1 cellular context compared by ENCODE assay signal in the genomic region with DNA sequence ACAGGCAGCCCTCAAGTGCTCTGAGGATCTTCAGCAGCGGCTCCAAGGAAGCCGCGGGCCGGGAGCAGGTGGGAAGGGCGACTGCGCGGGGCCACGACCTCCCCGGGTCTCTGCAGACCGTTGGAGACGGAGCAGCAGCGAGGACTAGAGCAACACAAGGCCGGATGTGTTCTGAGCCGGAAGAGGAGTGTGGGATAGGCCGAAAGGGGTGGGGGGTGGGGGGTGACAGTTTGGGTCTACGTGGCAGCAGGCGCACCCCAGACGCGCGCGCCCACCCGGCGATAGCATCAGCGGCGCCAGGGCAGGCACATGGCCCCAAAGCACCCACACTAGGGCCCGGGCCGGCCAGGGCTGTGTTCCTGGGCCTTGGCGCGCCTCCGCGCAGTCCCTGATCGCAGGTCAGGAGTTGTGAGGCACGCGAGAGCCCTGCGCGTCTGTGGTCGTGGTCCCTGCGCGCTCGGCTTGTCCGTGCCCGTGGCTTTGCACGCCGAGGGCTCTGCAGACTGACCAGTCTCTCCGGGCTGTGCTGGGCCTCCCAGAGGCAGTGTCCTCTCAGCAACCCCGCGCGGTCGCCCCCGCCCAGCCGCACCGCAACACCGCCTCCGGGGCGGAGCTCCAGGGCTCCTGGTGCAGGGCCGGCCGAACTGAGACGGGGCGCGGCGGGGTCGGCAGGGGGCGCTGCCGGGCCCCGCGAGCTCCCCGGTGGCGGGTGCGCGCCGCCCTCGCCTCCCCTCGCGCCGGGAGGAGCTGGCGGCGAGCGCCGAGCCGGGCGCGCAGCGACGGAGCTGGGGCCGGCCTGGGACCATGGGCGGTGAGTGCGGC.
TF ChIP-seq lines count a peak whose summit lies in the region.

A gene with protein sequence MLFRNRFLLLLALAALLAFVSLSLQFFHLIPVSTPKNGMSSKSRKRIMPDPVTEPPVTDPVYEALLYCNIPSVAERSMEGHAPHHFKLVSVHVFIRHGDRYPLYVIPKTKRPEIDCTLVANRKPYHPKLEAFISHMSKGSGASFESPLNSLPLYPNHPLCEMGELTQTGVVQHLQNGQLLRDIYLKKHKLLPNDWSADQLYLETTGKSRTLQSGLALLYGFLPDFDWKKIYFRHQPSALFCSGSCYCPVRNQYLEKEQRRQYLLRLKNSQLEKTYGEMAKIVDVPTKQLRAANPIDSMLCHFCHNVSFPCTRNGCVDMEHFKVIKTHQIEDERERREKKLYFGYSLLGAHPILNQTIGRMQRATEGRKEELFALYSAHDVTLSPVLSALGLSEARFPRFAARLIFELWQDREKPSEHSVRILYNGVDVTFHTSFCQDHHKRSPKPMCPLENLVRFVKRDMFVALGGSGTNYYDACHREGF (plus strand): TSS at position 725 of the 822 bp plus-strand sequence. CDS start 28,351 bp downstream, outside the sequence.

TF ChIP-seq in HepG2, 621 proteins besides CTCF, POLR2A, EP300 and RAD21 (continued from another document and continues in another):
- TF ChIP-seq, protein P1, sequence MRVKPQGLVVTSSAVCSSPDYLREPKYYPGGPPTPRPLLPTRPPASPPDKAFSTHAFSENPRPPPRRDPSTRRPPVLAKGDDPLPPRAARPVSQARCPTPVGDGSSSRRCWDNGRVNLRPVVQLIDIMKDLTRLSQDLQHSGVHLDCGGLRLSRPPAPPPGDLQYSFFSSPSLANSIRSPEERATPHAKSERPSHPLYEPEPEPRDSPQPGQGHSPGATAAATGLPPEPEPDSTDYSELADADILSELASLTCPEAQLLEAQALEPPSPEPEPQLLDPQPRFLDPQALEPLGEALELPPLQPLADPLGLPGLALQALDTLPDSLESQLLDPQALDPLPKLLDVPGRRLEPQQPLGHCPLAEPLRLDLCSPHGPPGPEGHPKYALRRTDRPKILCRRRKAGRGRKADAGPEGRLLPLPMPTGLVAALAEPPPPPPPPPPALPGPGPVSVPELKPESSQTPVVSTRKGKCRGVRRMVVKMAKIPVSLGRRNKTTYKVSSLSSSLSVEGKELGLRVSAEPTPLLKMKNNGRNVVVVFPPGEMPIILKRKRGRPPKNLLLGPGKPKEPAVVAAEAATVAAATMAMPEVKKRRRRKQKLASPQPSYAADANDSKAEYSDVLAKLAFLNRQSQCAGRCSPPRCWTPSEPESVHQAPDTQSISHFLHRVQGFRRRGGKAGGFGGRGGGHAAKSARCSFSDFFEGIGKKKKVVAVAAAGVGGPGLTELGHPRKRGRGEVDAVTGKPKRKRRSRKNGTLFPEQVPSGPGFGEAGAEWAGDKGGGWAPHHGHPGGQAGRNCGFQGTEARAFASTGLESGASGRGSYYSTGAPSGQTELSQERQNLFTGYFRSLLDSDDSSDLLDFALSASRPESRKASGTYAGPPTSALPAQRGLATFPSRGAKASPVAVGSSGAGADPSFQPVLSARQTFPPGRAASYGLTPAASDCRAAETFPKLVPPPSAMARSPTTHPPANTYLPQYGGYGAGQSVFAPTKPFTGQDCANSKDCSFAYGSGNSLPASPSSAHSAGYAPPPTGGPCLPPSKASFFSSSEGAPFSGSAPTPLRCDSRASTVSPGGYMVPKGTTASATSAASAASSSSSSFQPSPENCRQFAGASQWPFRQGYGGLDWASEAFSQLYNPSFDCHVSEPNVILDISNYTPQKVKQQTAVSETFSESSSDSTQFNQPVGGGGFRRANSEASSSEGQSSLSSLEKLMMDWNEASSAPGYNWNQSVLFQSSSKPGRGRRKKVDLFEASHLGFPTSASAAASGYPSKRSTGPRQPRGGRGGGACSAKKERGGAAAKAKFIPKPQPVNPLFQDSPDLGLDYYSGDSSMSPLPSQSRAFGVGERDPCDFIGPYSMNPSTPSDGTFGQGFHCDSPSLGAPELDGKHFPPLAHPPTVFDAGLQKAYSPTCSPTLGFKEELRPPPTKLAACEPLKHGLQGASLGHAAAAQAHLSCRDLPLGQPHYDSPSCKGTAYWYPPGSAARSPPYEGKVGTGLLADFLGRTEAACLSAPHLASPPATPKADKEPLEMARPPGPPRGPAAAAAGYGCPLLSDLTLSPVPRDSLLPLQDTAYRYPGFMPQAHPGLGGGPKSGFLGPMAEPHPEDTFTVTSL (CRISPR knock-in tag; IDR thresholded peaks at IDR 0.05; ENCODE audit: borderline replicate concordance): no peak
- peak; percentile 81 for TF ChIP-seq ZNF768 (CRISPR knock-in tag; IDR thresholded peaks at IDR 0.05)
- TF ChIP-seq SUZ12 (IDR thresholded peaks at IDR 0.05; ENCODE audit: low read depth, low read length): no peak
- TF ChIP-seq GABPB1 (CRISPR knock-in tag; IDR thresholded peaks at IDR 0.05): peak; percentile 64; the same call in 1 of the 2 replicates
- no peak for TF ChIP-seq ZBTB21 (CRISPR knock-in tag; IDR thresholded peaks at IDR 0.05)
- TF ChIP-seq, protein P2, sequence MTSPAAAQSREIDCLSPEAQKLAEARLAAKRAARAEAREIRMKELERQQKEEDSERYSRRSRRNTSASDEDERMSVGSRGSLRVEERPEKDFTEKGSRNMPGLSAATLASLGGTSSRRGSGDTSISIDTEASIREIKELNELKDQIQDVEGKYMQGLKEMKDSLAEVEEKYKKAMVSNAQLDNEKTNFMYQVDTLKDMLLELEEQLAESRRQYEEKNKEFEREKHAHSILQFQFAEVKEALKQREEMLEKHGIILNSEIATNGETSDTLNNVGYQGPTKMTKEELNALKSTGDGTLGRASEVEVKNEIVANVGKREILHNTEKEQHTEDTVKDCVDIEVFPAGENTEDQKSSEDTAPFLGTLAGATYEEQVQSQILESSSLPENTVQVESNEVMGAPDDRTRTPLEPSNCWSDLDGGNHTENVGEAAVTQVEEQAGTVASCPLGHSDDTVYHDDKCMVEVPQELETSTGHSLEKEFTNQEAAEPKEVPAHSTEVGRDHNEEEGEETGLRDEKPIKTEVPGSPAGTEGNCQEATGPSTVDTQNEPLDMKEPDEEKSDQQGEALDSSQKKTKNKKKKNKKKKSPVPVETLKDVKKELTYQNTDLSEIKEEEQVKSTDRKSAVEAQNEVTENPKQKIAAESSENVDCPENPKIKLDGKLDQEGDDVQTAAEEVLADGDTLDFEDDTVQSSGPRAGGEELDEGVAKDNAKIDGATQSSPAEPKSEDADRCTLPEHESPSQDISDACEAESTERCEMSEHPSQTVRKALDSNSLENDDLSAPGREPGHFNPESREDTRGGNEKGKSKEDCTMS (CRISPR knock-in tag; conservative IDR thresholded peaks at IDR 0.05): no peak
- TF ChIP-seq ZFAT (CRISPR knock-in tag; conservative IDR thresholded peaks at IDR 0.05): no peak
- TF ChIP-seq ZBTB7B (CRISPR knock-in tag; IDR thresholded peaks at IDR 0.05): peak; percentile 12; the same call in 1 of the 2 replicates
- peak; percentile 50; the same call in 1 of the 2 replicates for TF ChIP-seq ARNT2 (CRISPR knock-in tag; IDR thresholded peaks at IDR 0.05; ENCODE audit: low read depth)
- no peak for TF ChIP-seq ZNF44 (CRISPR knock-in tag; IDR thresholded peaks at IDR 0.05)
- TF ChIP-seq ZNF264 (CRISPR knock-in tag; IDR thresholded peaks at IDR 0.05): no peak
- TF ChIP-seq, protein P3, sequence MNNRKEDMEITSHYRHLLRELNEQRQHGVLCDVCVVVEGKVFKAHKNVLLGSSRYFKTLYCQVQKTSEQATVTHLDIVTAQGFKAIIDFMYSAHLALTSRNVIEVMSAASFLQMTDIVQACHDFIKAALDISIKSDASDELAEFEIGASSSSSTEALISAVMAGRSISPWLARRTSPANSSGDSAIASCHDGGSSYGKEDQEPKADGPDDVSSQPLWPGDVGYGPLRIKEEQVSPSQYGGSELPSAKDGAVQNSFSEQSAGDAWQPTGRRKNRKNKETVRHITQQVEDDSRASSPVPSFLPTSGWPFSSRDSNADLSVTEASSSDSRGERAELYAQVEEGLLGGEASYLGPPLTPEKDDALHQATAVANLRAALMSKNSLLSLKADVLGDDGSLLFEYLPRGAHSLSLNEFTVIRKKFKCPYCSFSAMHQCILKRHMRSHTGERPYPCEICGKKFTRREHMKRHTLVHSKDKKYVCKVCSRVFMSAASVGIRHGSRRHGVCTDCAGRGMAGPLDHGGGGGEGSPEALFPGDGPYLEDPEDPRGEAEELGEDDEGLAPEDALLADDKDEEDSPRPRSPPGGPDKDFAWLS (CRISPR knock-in tag; IDR thresholded peaks at IDR 0.05; ENCODE audit: borderline replicate concordance): no peak
- TF ChIP-seq PHF20 (CRISPR knock-in tag; IDR thresholded peaks at IDR 0.05): no peak
- no peak for TF ChIP-seq PRPF4 (IDR thresholded peaks at IDR 0.05; ENCODE audit: low read depth, low read length, poor library complexity, severe bottlenecking)
- TF ChIP-seq NONO (IDR thresholded peaks at IDR 0.05): no peak
- TF ChIP-seq NONO (CRISPR knock-in tag; conservative IDR thresholded peaks at IDR 0.05): peak; percentile 80
- TF ChIP-seq, protein P4, sequence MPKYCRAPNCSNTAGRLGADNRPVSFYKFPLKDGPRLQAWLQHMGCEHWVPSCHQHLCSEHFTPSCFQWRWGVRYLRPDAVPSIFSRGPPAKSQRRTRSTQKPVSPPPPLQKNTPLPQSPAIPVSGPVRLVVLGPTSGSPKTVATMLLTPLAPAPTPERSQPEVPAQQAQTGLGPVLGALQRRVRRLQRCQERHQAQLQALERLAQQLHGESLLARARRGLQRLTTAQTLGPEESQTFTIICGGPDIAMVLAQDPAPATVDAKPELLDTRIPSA (CRISPR knock-in tag; IDR thresholded peaks at IDR 0.05; ENCODE audit: borderline replicate concordance): no peak
- TF ChIP-seq KAT8 (CRISPR knock-in tag; IDR thresholded peaks at IDR 0.05): no peak
- TF ChIP-seq, protein P5, sequence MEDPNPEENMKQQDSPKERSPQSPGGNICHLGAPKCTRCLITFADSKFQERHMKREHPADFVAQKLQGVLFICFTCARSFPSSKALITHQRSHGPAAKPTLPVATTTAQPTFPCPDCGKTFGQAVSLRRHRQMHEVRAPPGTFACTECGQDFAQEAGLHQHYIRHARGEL (CRISPR knock-in tag; IDR thresholded peaks at IDR 0.05): no peak
- no peak for TF ChIP-seq GFI1 (CRISPR knock-in tag; IDR thresholded peaks at IDR 0.05; ENCODE audit: borderline replicate concordance)
- peak; percentile 55; the same call in 1 of the 2 replicates for TF ChIP-seq SAP130 (CRISPR knock-in tag; IDR thresholded peaks at IDR 0.05; ENCODE audit: low read depth)
- 0 out of 2 replicates have a peak, but pooled peaks have one; percentile 21 for TF ChIP-seq REPIN1 (CRISPR knock-in tag; IDR thresholded peaks at IDR 0.05; ENCODE audit: borderline replicate concordance, low read depth)
- TF ChIP-seq, protein P6, sequence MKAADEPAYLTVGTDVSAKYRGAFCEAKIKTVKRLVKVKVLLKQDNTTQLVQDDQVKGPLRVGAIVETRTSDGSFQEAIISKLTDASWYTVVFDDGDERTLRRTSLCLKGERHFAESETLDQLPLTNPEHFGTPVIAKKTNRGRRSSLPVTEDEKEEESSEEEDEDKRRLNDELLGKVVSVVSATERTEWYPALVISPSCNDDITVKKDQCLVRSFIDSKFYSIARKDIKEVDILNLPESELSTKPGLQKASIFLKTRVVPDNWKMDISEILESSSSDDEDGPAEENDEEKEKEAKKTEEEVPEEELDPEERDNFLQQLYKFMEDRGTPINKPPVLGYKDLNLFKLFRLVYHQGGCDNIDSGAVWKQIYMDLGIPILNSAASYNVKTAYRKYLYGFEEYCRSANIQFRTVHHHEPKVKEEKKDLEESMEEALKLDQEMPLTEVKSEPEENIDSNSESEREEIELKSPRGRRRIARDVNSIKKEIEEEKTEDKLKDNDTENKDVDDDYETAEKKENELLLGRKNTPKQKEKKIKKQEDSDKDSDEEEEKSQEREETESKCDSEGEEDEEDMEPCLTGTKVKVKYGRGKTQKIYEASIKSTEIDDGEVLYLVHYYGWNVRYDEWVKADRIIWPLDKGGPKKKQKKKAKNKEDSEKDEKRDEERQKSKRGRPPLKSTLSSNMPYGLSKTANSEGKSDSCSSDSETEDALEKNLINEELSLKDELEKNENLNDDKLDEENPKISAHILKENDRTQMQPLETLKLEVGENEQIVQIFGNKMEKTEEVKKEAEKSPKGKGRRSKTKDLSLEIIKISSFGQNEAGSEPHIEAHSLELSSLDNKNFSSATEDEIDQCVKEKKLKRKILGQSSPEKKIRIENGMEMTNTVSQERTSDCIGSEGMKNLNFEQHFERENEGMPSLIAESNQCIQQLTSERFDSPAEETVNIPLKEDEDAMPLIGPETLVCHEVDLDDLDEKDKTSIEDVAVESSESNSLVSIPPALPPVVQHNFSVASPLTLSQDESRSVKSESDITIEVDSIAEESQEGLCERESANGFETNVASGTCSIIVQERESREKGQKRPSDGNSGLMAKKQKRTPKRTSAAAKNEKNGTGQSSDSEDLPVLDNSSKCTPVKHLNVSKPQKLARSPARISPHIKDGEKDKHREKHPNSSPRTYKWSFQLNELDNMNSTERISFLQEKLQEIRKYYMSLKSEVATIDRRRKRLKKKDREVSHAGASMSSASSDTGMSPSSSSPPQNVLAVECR (CRISPR knock-in tag; IDR thresholded peaks at IDR 0.05; ENCODE audit: borderline replicate concordance): no peak
- TF ChIP-seq ZNF775 (CRISPR knock-in tag; IDR thresholded peaks at IDR 0.05; ENCODE audit: borderline replicate concordance): no peak
- no peak for TF ChIP-seq KDM6A (CRISPR knock-in tag; IDR thresholded peaks at IDR 0.05; ENCODE audit: low read depth)
- no peak for TF ChIP-seq TEAD2 (CRISPR knock-in tag; IDR thresholded peaks at IDR 0.05)
- TF ChIP-seq ZBTB1 (CRISPR knock-in tag; IDR thresholded peaks at IDR 0.05; ENCODE audit: borderline replicate concordance): no peak
- 0 out of 2 replicates have a peak, but pooled peaks have one; percentile 29 for TF ChIP-seq DMAP1 (CRISPR knock-in tag; IDR thresholded peaks at IDR 0.05)
- no peak for TF ChIP-seq U2AF1 (optimal IDR thresholded peaks at IDR 0.05; ENCODE audit: low read depth, low read length)
- TF ChIP-seq SIN3B (IDR thresholded peaks at IDR 0.05; ENCODE audit: low read length): no peak
- no peak for TF ChIP-seq ONECUT2 (CRISPR knock-in tag; IDR thresholded peaks at IDR 0.05)
- no peak for TF ChIP-seq ZNF354B (CRISPR knock-in tag; IDR thresholded peaks at IDR 0.05)
- no peak for TF ChIP-seq HMGA1 (CRISPR knock-in tag; conservative IDR thresholded peaks at IDR 0.05)
- no peak for TF ChIP-seq FOXK1 (CRISPR knock-in tag; IDR thresholded peaks at IDR 0.05; ENCODE audit: borderline replicate concordance, low read depth)
- no peak for TF ChIP-seq GZF1 (CRISPR knock-in tag; IDR thresholded peaks at IDR 0.05)
- TF ChIP-seq, protein P7, sequence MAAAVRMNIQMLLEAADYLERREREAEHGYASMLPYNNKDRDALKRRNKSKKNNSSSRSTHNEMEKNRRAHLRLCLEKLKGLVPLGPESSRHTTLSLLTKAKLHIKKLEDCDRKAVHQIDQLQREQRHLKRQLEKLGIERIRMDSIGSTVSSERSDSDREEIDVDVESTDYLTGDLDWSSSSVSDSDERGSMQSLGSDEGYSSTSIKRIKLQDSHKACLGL (CRISPR knock-in tag; IDR thresholded peaks at IDR 0.05): no peak
- no peak for TF ChIP-seq ZNF629 (CRISPR knock-in tag; conservative IDR thresholded peaks at IDR 0.05)
- TF ChIP-seq, protein P8, sequence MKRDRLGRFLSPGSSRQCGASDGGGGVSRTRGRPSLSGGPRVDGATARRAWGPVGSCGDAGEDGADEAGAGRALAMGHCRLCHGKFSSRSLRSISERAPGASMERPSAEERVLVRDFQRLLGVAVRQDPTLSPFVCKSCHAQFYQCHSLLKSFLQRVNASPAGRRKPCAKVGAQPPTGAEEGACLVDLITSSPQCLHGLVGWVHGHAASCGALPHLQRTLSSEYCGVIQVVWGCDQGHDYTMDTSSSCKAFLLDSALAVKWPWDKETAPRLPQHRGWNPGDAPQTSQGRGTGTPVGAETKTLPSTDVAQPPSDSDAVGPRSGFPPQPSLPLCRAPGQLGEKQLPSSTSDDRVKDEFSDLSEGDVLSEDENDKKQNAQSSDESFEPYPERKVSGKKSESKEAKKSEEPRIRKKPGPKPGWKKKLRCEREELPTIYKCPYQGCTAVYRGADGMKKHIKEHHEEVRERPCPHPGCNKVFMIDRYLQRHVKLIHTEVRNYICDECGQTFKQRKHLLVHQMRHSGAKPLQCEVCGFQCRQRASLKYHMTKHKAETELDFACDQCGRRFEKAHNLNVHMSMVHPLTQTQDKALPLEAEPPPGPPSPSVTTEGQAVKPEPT (CRISPR knock-in tag; IDR thresholded peaks at IDR 0.05; ENCODE audit: low read depth): no peak
